15 cellular contexts compared by ENCODE assay signal in the genomic region with DNA sequence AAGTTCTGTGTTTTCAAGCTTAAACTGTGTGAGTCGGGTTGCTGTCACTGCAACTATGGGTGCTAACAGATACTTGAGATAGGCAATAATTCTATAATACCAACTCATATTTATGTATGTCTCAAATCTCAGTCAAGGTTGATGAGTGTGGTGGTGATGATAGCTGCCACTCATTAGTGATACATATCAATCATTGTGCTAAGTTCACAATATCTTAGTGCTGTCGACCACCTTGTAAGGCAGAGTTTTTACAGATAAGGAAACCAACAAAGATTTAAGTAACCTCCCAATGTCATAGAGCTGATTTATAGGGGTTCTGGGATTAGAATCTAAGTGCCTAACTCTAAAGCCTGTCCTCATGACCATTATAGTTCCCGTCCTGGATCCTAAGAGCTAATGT.
DNase-seq lines count a peak whose midpoint lies in the region; ATAC-seq and TF ChIP-seq lines count a peak whose summit lies in the region.
"Had no signal": no experiment of that assay in that cellular context is flagged by ENCODE, and none has a peak within 500 bp of the region (broad histone marks: within the 10 kb centered on the region; RNA-seq: fewer than 3 reads in every experiment).

No MANE protein-coding gene starts in this region.

- intact Hi-C loops in CD4-positive, alpha-beta memory T cell (cut with micrococcal nuclease): loop anchor here (2.0 to 10.0 kb wide), 2 partner anchors 38 to 368 kb away; a partner anchor contains a TSS

- no peaks in the 10 kb centered on the region for H3K36me3 ChIP-seq in CD4-positive, CD25-positive, alpha-beta regulatory T cell (ENCODE audit: control insufficient read depth, insufficient read depth, low read length)
- no peaks in the 10 kb centered on the region for H3K36me3 ChIP-seq in CD4-positive, alpha-beta memory T cell (ENCODE audit: insufficient read depth, low read length)
- H3K36me3 ChIP-seq: HAP-1 had no signal

- H3K36me3 Mint-ChIP-seq in CD4-positive, CD25-positive, alpha-beta regulatory T cell: no peaks in the 10 kb centered on the region
- no peaks in the 10 kb centered on the region for H3K36me3 Mint-ChIP-seq in CD4-positive, alpha-beta memory T cell
- H3K36me3 Mint-ChIP-seq in effector memory CD8-positive, alpha-beta T cell (ENCODE audit: insufficient read depth): peaks cover 6% of the 10 kb centered on the region

- H3K27ac ChIP-seq in CD4-positive, CD25-positive, alpha-beta regulatory T cell (ENCODE audit: insufficient read depth, low read length, poor library complexity, severe bottlenecking): no peak overlapping the region
- no peak overlapping the region for H3K27ac ChIP-seq in CD4-positive, alpha-beta memory T cell (ENCODE audit: low read depth, low read length)
- H3K27ac ChIP-seq: HL-60 had no signal

- H3K27ac Mint-ChIP-seq in CD4-positive, CD25-positive, alpha-beta regulatory T cell: peak overlapping the region in 2 of 3 donors; percentile 7 to 13
- peak overlapping the region; percentile 57 to 93 (median 81) for H3K27ac Mint-ChIP-seq in CD4-positive, alpha-beta memory T cell
- peak overlapping the region; percentile 14 to 20 for H3K27ac Mint-ChIP-seq in effector memory CD8-positive, alpha-beta T cell
- H3K27ac Mint-ChIP-seq: B cell, HFFc6 had no signal

- no peaks in the 10 kb centered on the region for H3K9me3 ChIP-seq in CD4-positive, CD25-positive, alpha-beta regulatory T cell (ENCODE audit: control insufficient read depth in 2 of 2, low read length in 2 of 2)
- no peaks in the 10 kb centered on the region for H3K9me3 ChIP-seq in CD4-positive, alpha-beta memory T cell (ENCODE audit: control insufficient read depth in 1 of 2, low read length in 2 of 2)
- H3K9me3 ChIP-seq: HAP-1 had no signal

- no peak for ATAC-seq in CD4-positive, CD25-positive, alpha-beta regulatory T cell (ENCODE audit: low read depth in 2 of 2)
- ATAC-seq in effector memory CD8-positive, alpha-beta T cell (replicated peaks): no peak

- no peaks in the 10 kb centered on the region for H3K27me3 ChIP-seq in CD4-positive, CD25-positive, alpha-beta regulatory T cell (ENCODE audit: control insufficient read depth, insufficient read depth, low read length)
- no peaks in the 10 kb centered on the region for H3K27me3 ChIP-seq in CD4-positive, alpha-beta memory T cell (ENCODE audit: insufficient read depth, low read length)

- peaks cover 11 to 28% (median 15%) of the 10 kb centered on the region in 4 donors for H3K4me1 Mint-ChIP-seq in CD4-positive, CD25-positive, alpha-beta regulatory T cell
- H3K4me1 Mint-ChIP-seq in CD4-positive, alpha-beta memory T cell: peaks cover 28 to 55% (median 46%) of the 10 kb centered on the region in 4 donors
- peaks cover 32 to 33% of the 10 kb centered on the region in 2 donors for H3K4me1 Mint-ChIP-seq in effector memory CD8-positive, alpha-beta T cell (ENCODE audit: low read depth in 2 of 2)

- peaks cover 16% of the 10 kb centered on the region for H3K4me1 ChIP-seq in CD4-positive, CD25-positive, alpha-beta regulatory T cell (ENCODE audit: control insufficient read depth, insufficient read depth, low read length, poor library complexity, severe bottlenecking)
- H3K4me1 ChIP-seq in CD4-positive, alpha-beta memory T cell (ENCODE audit: insufficient read depth, low read length): peaks cover 34% of the 10 kb centered on the region
- H3K4me1 ChIP-seq: HAP-1 had no signal

- DNase-seq in CD4-positive, CD25-positive, alpha-beta regulatory T cell: no peak
- no peak for DNase-seq in CD4-positive, alpha-beta memory T cell
- no peak for DNase-seq in HEK293T (ENCODE audit: extremely low spot score)
- DNase-seq in effector memory CD8-positive, alpha-beta T cell: no peak
- no peak for DNase-seq in COLO829 (ENCODE audit: low spot score)
- DNase-seq in NCI-H524 treated with DMSO at 0.1 percent for 48 hours (lab: John Stamatoyannopoulos, UW): no peak
- DNase-seq in NCI-H446 treated with DMSO at 0.1 percent for 48 hours (lab: John Stamatoyannopoulos, UW): no peak
- no peak for DNase-seq in iPS-NIHi7 (ENCODE audit: extremely low spot score)
- DNase-seq: C1 segment of cervical spinal cord, DMS79 treated with DMSO at 0.1 percent for 48 hours, GDM1, HFFc6 had no signal

- peaks cover 9% of the 10 kb centered on the region for H3K27me3 Mint-ChIP-seq in CD4-positive, CD25-positive, alpha-beta regulatory T cell
- no peaks in the 10 kb centered on the region for H3K27me3 Mint-ChIP-seq in CD4-positive, alpha-beta memory T cell
- H3K27me3 Mint-ChIP-seq in effector memory CD8-positive, alpha-beta T cell: peaks cover 0 to 4% of the 10 kb centered on the region in 2 donors

- H3K4me3 ChIP-seq in CD4-positive, CD25-positive, alpha-beta regulatory T cell (ENCODE audit: low read depth, low read length): no peak overlapping the region
- no peak overlapping the region for H3K4me3 ChIP-seq in CD4-positive, alpha-beta memory T cell (ENCODE audit: low read length in 2 of 2)
- H3K4me3 ChIP-seq: HAP-1 had no signal

- CTCF ChIA-PET in CD4-positive, alpha-beta memory T cell (lab: Charles Lee; ENCODE audit: partially characterized antibody): interaction anchor here (1.0 kb wide), 2 partner anchors 50 to 175 kb away, joined by 3 read pairs; a partner anchor contains a TSS
- CTCF ChIA-PET in HEK293T (lab: Yijun Ruan, JAX): no interaction called here

- H3K4me3 Mint-ChIP-seq in CD4-positive, CD25-positive, alpha-beta regulatory T cell: no peak overlapping the region
- H3K4me3 Mint-ChIP-seq in CD4-positive, alpha-beta memory T cell: no peak overlapping the region
- H3K4me3 Mint-ChIP-seq in effector memory CD8-positive, alpha-beta T cell: no peak overlapping the region
- H3K4me3 Mint-ChIP-seq: B cell, HFFc6 had no signal

- POLR2A ChIA-PET in CD4-positive, alpha-beta memory T cell (lab: Charles Lee; ENCODE audit: partially characterized antibody): interaction anchor here (0.6 kb wide), 1 partner anchor 186 kb away, joined by 3 read pairs; no protein-coding TSS in a partner anchor
- POLR2A ChIA-PET in HEK293T (lab: Yijun Ruan, JAX): no interaction called here

- peaks cover 0 to 2% (median 0%) of the 10 kb centered on the region in 7 donors for H3K9me3 Mint-ChIP-seq in CD4-positive, CD25-positive, alpha-beta regulatory T cell
- no peaks in the 10 kb centered on the region for H3K9me3 Mint-ChIP-seq in CD4-positive, alpha-beta memory T cell
- no peaks in the 10 kb centered on the region for H3K9me3 Mint-ChIP-seq in effector memory CD8-positive, alpha-beta T cell

TF ChIP-seq in HEK293T, 16 proteins besides CTCF, POLR2A, EP300 and RAD21:
- TF ChIP-seq ARNT (IDR thresholded peaks at IDR 0.05): no peak
- TF ChIP-seq, protein P1, sequence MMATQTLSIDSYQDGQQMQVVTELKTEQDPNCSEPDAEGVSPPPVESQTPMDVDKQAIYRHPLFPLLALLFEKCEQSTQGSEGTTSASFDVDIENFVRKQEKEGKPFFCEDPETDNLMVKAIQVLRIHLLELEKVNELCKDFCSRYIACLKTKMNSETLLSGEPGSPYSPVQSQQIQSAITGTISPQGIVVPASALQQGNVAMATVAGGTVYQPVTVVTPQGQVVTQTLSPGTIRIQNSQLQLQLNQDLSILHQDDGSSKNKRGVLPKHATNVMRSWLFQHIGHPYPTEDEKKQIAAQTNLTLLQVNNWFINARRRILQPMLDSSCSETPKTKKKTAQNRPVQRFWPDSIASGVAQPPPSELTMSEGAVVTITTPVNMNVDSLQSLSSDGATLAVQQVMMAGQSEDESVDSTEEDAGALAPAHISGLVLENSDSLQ (IDR thresholded peaks at IDR 0.05): peak; percentile 55

Comparison
In these comparisons a context has a peak if more than half of its experiments do, and no peak if none do; other contexts are left out.
1. H3K27ac Mint-ChIP-seq: peak in every context shown above with its lines; median percentile 81 in CD4-positive, alpha-beta memory T cell; 17 in effector memory CD8-positive, alpha-beta T cell; 10 in CD4-positive, CD25-positive, alpha-beta regulatory T cell.